In genomic region chr1:248686815-248687214, GRCh38 we compare ENCODE assay signal across 10 cellular contexts. TPM values are rescaled to one million over a fixed set of nuclear protein-coding genes. Genes with fewer than 3 reads are reported as not detected.
DNase-seq lines count a peak whose midpoint lies in the region; ATAC-seq, FAIRE-seq and TF ChIP-seq lines count a peak whose summit lies in the region.
"Had no signal": no experiment of that assay in that cellular context is flagged by ENCODE, and none has a peak within 500 bp of the region (broad histone marks: within the 10 kb centered on the region; RNA-seq: fewer than 3 reads in every experiment).

No MANE protein-coding gene starts in this region.

- H3K9ac ChIP-seq in keratinocyte (ENCODE audit: control insufficient read depth, extremely low read depth, insufficient read depth, low read length) = no peak overlapping the region

- H4K20me1 ChIP-seq in keratinocyte (ENCODE audit: control insufficient read depth, extremely low read depth, insufficient read depth, low read length) = no peaks in the 10 kb centered on the region

- H2AFZ ChIP-seq in keratinocyte (ENCODE audit: control insufficient read depth, low read length) = no peak overlapping the region

- CTCF ChIA-PET in RWPE1 (lab: Yijun Ruan, JAX) = interaction anchor here (0.7 kb wide), 1 partner anchor 226 kb away, joined by 4 read pairs; no protein-coding TSS in a partner anchor

- TF ChIP-seq POLR2A in GM12892 (IDR thresholded peaks at IDR 0.05; ENCODE audit: low read depth, low read length) = no peak

- DNase-seq in GM12892 (ENCODE audit: insufficient read length) (peak; percentile 19), keratinocyte (ENCODE audit: low read depth, low spot score) (no peak), hippocampal formation (lab: John Stamatoyannopoulos, UW) (no peak), RWPE1 (ENCODE audit: low spot score) (no peak)
- DNase-seq in activated effector memory CD4-positive, alpha-beta T cell treated with Interleukin-2 at 50 U/mL for 16 hours = no peak
- DNase-seq in natural killer cell treated with Interleukin-12 subunit alpha and Interleukin-12 subunit beta and Interleukin-15 and Interleukin-18, amount 100 ng/mL, for 72 hours (ENCODE audit: low spot score) = no peak

- no peaks in the 10 kb centered on the region for H3K9me1 ChIP-seq in keratinocyte (ENCODE audit: control insufficient read depth, extremely low read depth, insufficient read depth, low read length)

- H3K9me3 ChIP-seq in keratinocyte (ENCODE audit: control insufficient read depth, low read depth, low read length) = no peaks in the 10 kb centered on the region

- H3K27ac ChIP-seq in keratinocyte (ENCODE audit: control insufficient read depth, insufficient read depth, low read length) = no peak overlapping the region
- H3K27ac ChIP-seq in RWPE1 = no peak overlapping the region

- H3K9me3 Mint-ChIP-seq in natural killer cell treated with Interleukin-12 subunit alpha and Interleukin-12 subunit beta and Interleukin-15 and Interleukin-18, amount 100 ng/mL, for 72 hours = peaks cover 6% of the 10 kb centered on the region

- H3K27me3 ChIP-seq in keratinocyte (ENCODE audit: control insufficient read depth, extremely low read depth, insufficient read depth, low read length) = no peaks in the 10 kb centered on the region

- POLR2A ChIA-PET in RWPE1 (lab: Yijun Ruan, JAX; ENCODE audit: low non-redundant PET) = no interaction called here

- H3K79me2 ChIP-seq in keratinocyte (ENCODE audit: control insufficient read depth, insufficient read depth, low read length) = no peaks in the 10 kb centered on the region

- H3K27ac Mint-ChIP-seq in natural killer cell treated with Interleukin-12 subunit alpha and Interleukin-12 subunit beta and Interleukin-15 and Interleukin-18, amount 100 ng/mL, for 72 hours = no peak overlapping the region
- H3K27ac Mint-ChIP-seq: dendritic cell treated with granulocyte-macrophage colony-stimulating factor and Interleukin-4, amounts not matched to agents 40 ng/mL and 50 ng/mL, for 4 days had no signal

- dilution Hi-C loops in keratinocyte (cut with MboI; ENCODE audit: extremely low pct_ligation_motif_present, low sequenced_read_pairs) = no loop called here

- TF ChIP-seq CTCF in keratinocyte (optimal IDR thresholded peaks at IDR 0.05 in 1 of 3, IDR thresholded peaks at IDR 0.05 in 1 of 3, conservative IDR thresholded peaks at IDR 0.05 in 1 of 3; ENCODE audit: extremely low read depth in 1 of 3, insufficient read depth in 2 of 3, low read length in 3 of 3) (peak in 2 of 3 experiments; percentile 3 to 16), RWPE1 (conservative IDR thresholded peaks at IDR 0.05; ENCODE audit: low read depth) (no peak)

- ATAC-seq in GM19468 (IDR thresholded peaks at IDR 0.05; ENCODE audit: extremely low read depth, unreplicated experiment) (peak; percentile 72), HG03442 (IDR thresholded peaks at IDR 0.05; ENCODE audit: unreplicated experiment) (peak; percentile 78)
- no peak for ATAC-seq in natural killer cell treated with Interleukin-12 subunit alpha and Interleukin-12 subunit beta and Interleukin-15 and Interleukin-18, amount 100 ng/mL, for 72 hours

- no peaks in the 10 kb centered on the region for H3K36me3 ChIP-seq in keratinocyte (ENCODE audit: control insufficient read depth in 2 of 2, extremely low read depth in 1 of 2, insufficient read depth in 2 of 2, low read length in 2 of 2)

- FAIRE-seq in GM12892 (lab: Jason Lieb, UNC) (peak; percentile 67), keratinocyte (lab: Jason Lieb, UNC) (no peak)

- no peaks in the 10 kb centered on the region for H3K4me1 ChIP-seq in keratinocyte (ENCODE audit: control insufficient read depth, extremely low read depth, insufficient read depth, low read length)

- H3K4me2 ChIP-seq in keratinocyte (ENCODE audit: control insufficient read depth, extremely low read depth, insufficient read depth, low read depth, low read length) = no peak overlapping the region

- no peak overlapping the region for H3K4me3 Mint-ChIP-seq in natural killer cell treated with Interleukin-12 subunit alpha and Interleukin-12 subunit beta and Interleukin-15 and Interleukin-18, amount 100 ng/mL, for 72 hours
- H3K4me3 Mint-ChIP-seq: dendritic cell treated with granulocyte-macrophage colony-stimulating factor and Interleukin-4, amounts not matched to agents 40 ng/mL and 50 ng/mL, for 4 days had no signal

- H3K36me3 Mint-ChIP-seq in natural killer cell treated with Interleukin-12 subunit alpha and Interleukin-12 subunit beta and Interleukin-15 and Interleukin-18, amount 100 ng/mL, for 72 hours = peaks cover 7% of the 10 kb centered on the region

- H3K4me3 ChIP-seq in keratinocyte (ENCODE audit: control insufficient read depth in 2 of 3, extremely low read depth in 1 of 3, insufficient read depth in 2 of 3, low read depth in 1 of 3, low read length in 3 of 3) = no peak overlapping the region

- peaks cover 2 to 5% of the 10 kb centered on the region in 2 donors for H3K4me1 Mint-ChIP-seq in natural killer cell treated with Interleukin-12 subunit alpha and Interleukin-12 subunit beta and Interleukin-15 and Interleukin-18, amount 100 ng/mL, for 72 hours (ENCODE audit: low read depth in 2 of 2)

- peaks cover 20 to 31% of the 10 kb centered on the region in 2 donors for H3K27me3 Mint-ChIP-seq in natural killer cell treated with Interleukin-12 subunit alpha and Interleukin-12 subunit beta and Interleukin-15 and Interleukin-18, amount 100 ng/mL, for 72 hours

RNA-seq across cellular contexts. Expression of gene OR14I1, which starts 15.8 kb away (rescaled TPM):
- not detected for polyA plus RNA-seq in GM12892 (2012; ENCODE audit: missing spikeins)
- polyA plus RNA-seq in keratinocyte = not detected in 3 replicates
- not detected for polyA plus RNA-seq in keratinocyte (2011; ENCODE audit: low read depth)
- polyA plus RNA-seq in keratinocyte (2011; cell fraction: cytosol; rRNA removed) = not detected in 2 replicates
- not detected in 2 replicates for polyA plus RNA-seq in keratinocyte (2011; cell fraction: nucleus; rRNA removed)
- polyA plus RNA-seq in keratinocyte (2012; ENCODE audit: low replicate concordance) = not detected in 2 replicates
- polyA minus RNA-seq in keratinocyte = not detected in 3 replicates
- polyA minus RNA-seq in keratinocyte (2011; cell fraction: cytosol; rRNA and poly(A)+ RNA removed) = not detected
- polyA minus RNA-seq in keratinocyte (2011; cell fraction: nucleus; rRNA and poly(A)+ RNA removed) = not detected in 2 replicates
- not detected for total RNA-seq in natural killer cell treated with Interleukin-12 subunit alpha and Interleukin-12 subunit beta and Interleukin-15 and Interleukin-18, amount 100 ng/mL, for 72 hours
- total RNA-seq: skeletal muscle tissue had no signal

RNA-seq across cellular contexts. Expression of gene OR2T27, which starts 31.5 kb away (rescaled TPM):
- not detected for polyA plus RNA-seq in GM12892 (2012; ENCODE audit: missing spikeins)
- polyA plus RNA-seq in keratinocyte = not detected in 3 replicates
- not detected for polyA plus RNA-seq in keratinocyte (2011; ENCODE audit: low read depth)
- not detected in 2 replicates for polyA plus RNA-seq in keratinocyte (2011; cell fraction: cytosol; rRNA removed)
- not detected in 2 replicates for polyA plus RNA-seq in keratinocyte (2011; cell fraction: nucleus; rRNA removed)
- polyA plus RNA-seq in keratinocyte (2012; ENCODE audit: low replicate concordance) = not detected in 2 replicates
- not detected in 3 replicates for polyA minus RNA-seq in keratinocyte
- polyA minus RNA-seq in keratinocyte (2011; cell fraction: cytosol; rRNA and poly(A)+ RNA removed) = not detected
- polyA minus RNA-seq in keratinocyte (2011; cell fraction: nucleus; rRNA and poly(A)+ RNA removed) = not detected in 2 replicates
- not detected for total RNA-seq in natural killer cell treated with Interleukin-12 subunit alpha and Interleukin-12 subunit beta and Interleukin-15 and Interleukin-18, amount 100 ng/mL, for 72 hours
- total RNA-seq: skeletal muscle tissue had no signal

RNA-seq across cellular contexts. Expression of gene OR2T35, which starts 41.7 kb away (rescaled TPM):
- polyA plus RNA-seq in GM12892 (2012; ENCODE audit: missing spikeins) = 0.23 TPM
- not detected in 3 replicates for polyA plus RNA-seq in keratinocyte
- polyA plus RNA-seq in keratinocyte (2011; ENCODE audit: low read depth) = not detected
- polyA plus RNA-seq in keratinocyte (2011; cell fraction: cytosol; rRNA removed) = not detected in 2 replicates
- polyA plus RNA-seq in keratinocyte (2011; cell fraction: nucleus; rRNA removed) = not detected in 2 replicates
- not detected in 2 replicates for polyA plus RNA-seq in keratinocyte (2012; ENCODE audit: low replicate concordance)
- 0.36 TPM in 1 of 3 replicates, not detected in the others for polyA minus RNA-seq in keratinocyte
- not detected for polyA minus RNA-seq in keratinocyte (2011; cell fraction: cytosol; rRNA and poly(A)+ RNA removed)
- not detected in 2 replicates for polyA minus RNA-seq in keratinocyte (2011; cell fraction: nucleus; rRNA and poly(A)+ RNA removed)
- not detected for total RNA-seq in natural killer cell treated with Interleukin-12 subunit alpha and Interleukin-12 subunit beta and Interleukin-15 and Interleukin-18, amount 100 ng/mL, for 72 hours
- total RNA-seq: skeletal muscle tissue had no signal

RNA-seq across cellular contexts. Expression of gene OR2T11, which starts 51.9 kb away (rescaled TPM):
- 0.19 TPM for polyA plus RNA-seq in GM12892 (2012; ENCODE audit: missing spikeins)
- not detected in 3 replicates for polyA plus RNA-seq in keratinocyte
- not detected for polyA plus RNA-seq in keratinocyte (2011; ENCODE audit: low read depth)
- polyA plus RNA-seq in keratinocyte (2011; cell fraction: cytosol; rRNA removed) = not detected in 2 replicates
- polyA plus RNA-seq in keratinocyte (2011; cell fraction: nucleus; rRNA removed) = not detected in 2 replicates
- not detected in 2 replicates for polyA plus RNA-seq in keratinocyte (2012; ENCODE audit: low replicate concordance)
- not detected in 3 replicates for polyA minus RNA-seq in keratinocyte
- polyA minus RNA-seq in keratinocyte (2011; cell fraction: cytosol; rRNA and poly(A)+ RNA removed) = not detected
- polyA minus RNA-seq in keratinocyte (2011; cell fraction: nucleus; rRNA and poly(A)+ RNA removed) = not detected in 2 replicates
- not detected for total RNA-seq in natural killer cell treated with Interleukin-12 subunit alpha and Interleukin-12 subunit beta and Interleukin-15 and Interleukin-18, amount 100 ng/mL, for 72 hours
- total RNA-seq: skeletal muscle tissue had no signal

Comparison
In these comparisons a context has a peak if more than half of its experiments do, and no peak if none do; other contexts are left out.
1. ATAC-seq: peak in GM19468 (single experiment) and HG03442 (single experiment); none in natural killer cell treated with Interleukin-12 subunit alpha and Interleukin-12 subunit beta and Interleukin-15 and Interleukin-18, amount 100 ng/mL, for 72 hours (0 of 2).